Comparison of ENCODE assay signal across 31 cellular contexts in the genomic region with DNA sequence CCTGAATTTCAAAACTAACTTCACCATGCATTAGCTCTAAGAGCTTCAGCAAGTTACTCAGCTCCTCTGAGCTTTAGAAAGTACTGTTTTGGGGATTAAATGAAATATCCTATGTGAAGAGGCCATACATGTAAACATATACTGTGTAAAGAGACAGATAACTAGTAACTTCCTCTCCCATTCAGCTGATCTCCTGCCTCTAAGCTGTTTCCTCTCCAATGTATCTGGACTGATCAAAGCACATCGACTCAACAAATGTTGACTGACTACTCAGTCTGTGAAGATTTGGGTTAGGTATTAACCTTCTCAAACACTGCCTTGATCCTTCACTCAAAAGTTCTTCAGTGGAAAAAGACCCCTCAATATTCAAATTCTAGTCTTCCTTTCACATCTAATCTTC.
"Had no signal": no experiment of that assay in that cellular context is flagged by ENCODE, and none has a peak within 500 bp of the region (broad histone marks: within the 10 kb centered on the region; RNA-seq: fewer than 3 reads in every experiment).

No MANE protein-coding gene starts in this region.

- H3K4me3 ChIP-seq: left lung, lower lobe of right lung, neural progenitor cell, ovary, prostate gland, sigmoid colon, spleen, suprapubic skin, thoracic aorta, tibial artery, upper lobe of right lung had no signal

- H3K4me2 ChIP-seq: neural progenitor cell had no signal

- ATAC-seq: left colon, left lung, lower lobe of right lung, natural killer cell, right cardiac atrium, upper lobe of right lung had no signal

- H2AFZ ChIP-seq: neural progenitor cell had no signal

- H3K4me1 Mint-ChIP-seq: immature natural killer cell; natural killer cell; stimulated activated effector memory CD8-positive, alpha-beta T cell treated with anti-CD3 and anti-CD28 coated beads, Interleukin-12 subunit alpha, Interleukin-12 subunit beta, amount 100 ng/mL, for 72 hours had no signal

- H3K27ac ChIP-seq: left lung, lower lobe of right lung, neural progenitor cell, neutrophil, ovary, prostate gland, sigmoid colon, spleen, suprapubic skin, thoracic aorta, tibial artery, upper lobe of right lung had no signal

- H3K9me3 ChIP-seq: left lung, lower lobe of right lung, neutrophil, ovary, prostate gland, sigmoid colon, spleen, suprapubic skin, thoracic aorta, tibial artery, upper lobe of right lung had no signal

- H3K27me3 Mint-ChIP-seq: stimulated activated naive CD8-positive, alpha-beta T cell treated with anti-CD3 and anti-CD28 coated beads, Interleukin-15, Interleukin-2, amounts not matched to agents 100 ng/mL and 50 ng/mL, for 24 hours had no signal

- H3K27me3 ChIP-seq: left lung, neural progenitor cell, neutrophil, ovary, sigmoid colon, spleen, suprapubic skin, tibial artery, upper lobe of right lung had no signal

- H3K36me3 Mint-ChIP-seq: immature natural killer cell; natural killer cell; neural progenitor cell; stimulated activated effector memory CD8-positive, alpha-beta T cell treated with anti-CD3 and anti-CD28 coated beads, Interleukin-12 subunit alpha, Interleukin-12 subunit beta, amount 100 ng/mL, for 72 hours had no signal

- H3K9me3 Mint-ChIP-seq: immature natural killer cell; natural killer cell; nephron progenitor cell; neural progenitor cell; stimulated activated effector memory CD8-positive, alpha-beta T cell treated with anti-CD3 and anti-CD28 coated beads, Interleukin-12 subunit alpha, Interleukin-12 subunit beta, amount 100 ng/mL, for 72 hours; stimulated activated naive CD8-positive, alpha-beta T cell treated with anti-CD3 and anti-CD28 coated beads, Interleukin-15, Interleukin-2, amounts not matched to agents 100 ng/mL and 50 ng/mL, for 24 hours had no signal

- H3K4me1 ChIP-seq: left lung, lower lobe of right lung, prostate gland, spleen, tibial artery, upper lobe of right lung had no signal

- DNase-seq: hypothalamus; immature natural killer cell; kidney; left colon; left lung; lower lobe of right lung; mammary epithelial cell; mesenchymal stem cell; natural killer cell; nephron progenitor cell; occipital lobe; ovary; retina; right cardiac atrium; sigmoid colon; small intestine; spleen; stimulated activated CD4-positive, alpha-beta T cell treated with anti-CD3 and anti-CD28 coated beads, Interleukin-4, amount 100 ng/mL, for 24 hours; stimulated activated naive CD4-positive, alpha-beta T cell; tibial artery; trophoblast cell; upper lobe of right lung had no signal

- H3K9ac ChIP-seq: neural progenitor cell had no signal

- H3K27ac Mint-ChIP-seq: immature natural killer cell; natural killer cell; nephron progenitor cell; neural progenitor cell; stimulated activated effector memory CD8-positive, alpha-beta T cell treated with anti-CD3 and anti-CD28 coated beads, Interleukin-12 subunit alpha, Interleukin-12 subunit beta, amount 100 ng/mL, for 72 hours; stimulated activated naive CD8-positive, alpha-beta T cell treated with anti-CD3 and anti-CD28 coated beads, Interleukin-15, Interleukin-2, amounts not matched to agents 100 ng/mL and 50 ng/mL, for 24 hours had no signal

- H3K36me3 ChIP-seq: left lung, lower lobe of right lung, neural progenitor cell, neutrophil, ovary, prostate gland, sigmoid colon, suprapubic skin, thoracic aorta, upper lobe of right lung had no signal

- H3K4me3 Mint-ChIP-seq: immature natural killer cell; natural killer cell; nephron progenitor cell; neural progenitor cell; stimulated activated effector memory CD8-positive, alpha-beta T cell treated with anti-CD3 and anti-CD28 coated beads, Interleukin-12 subunit alpha, Interleukin-12 subunit beta, amount 100 ng/mL, for 72 hours; stimulated activated naive CD8-positive, alpha-beta T cell treated with anti-CD3 and anti-CD28 coated beads, Interleukin-15, Interleukin-2, amounts not matched to agents 100 ng/mL and 50 ng/mL, for 24 hours had no signal

- FAIRE-seq: islet of Langerhans, kidney, small intestine, urothelium cell line had no signal
